In the genomic region with DNA sequence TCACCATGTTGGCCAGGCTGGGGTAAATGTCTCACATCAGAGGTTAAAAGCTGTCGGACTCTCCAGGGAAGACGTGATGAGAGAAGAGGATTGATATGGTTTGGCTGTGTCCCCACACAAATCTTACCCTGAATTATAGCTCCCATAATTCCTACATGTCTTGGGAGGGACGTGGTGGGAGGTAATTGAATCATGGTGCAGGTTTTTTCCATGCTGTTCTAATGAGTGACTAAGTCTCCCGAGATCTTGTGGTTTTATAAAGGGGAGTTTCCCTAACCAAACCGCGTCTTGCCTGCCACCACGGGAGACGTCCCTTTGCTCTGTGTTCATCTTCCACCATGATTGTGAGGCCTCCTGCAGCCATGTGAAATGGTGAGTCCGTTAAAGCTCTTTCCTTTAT, we compare ENCODE assay signal across 13 cellular contexts.
DNase-seq lines count a peak whose midpoint lies in the region; ATAC-seq and TF ChIP-seq lines count a peak whose summit lies in the region.
"Had no signal": no experiment of that assay in that cellular context is flagged by ENCODE, and none has a peak within 500 bp of the region (broad histone marks: within the 10 kb centered on the region; RNA-seq: fewer than 3 reads in every experiment).

No MANE protein-coding gene starts in this region.

- in situ Hi-C loops in KBM-7 (cut with MboI; ENCODE audit: low pct_unique_long_range_greater_than_20kb, low sequenced_read_pairs) = no loop called here
- in situ Hi-C loops in gastrocnemius medialis (cut with MboI; ENCODE audit: low sequenced_read_pairs in 4 of 4) = no loop called here

- no peaks in the 10 kb centered on the region for H3K79me1 ChIP-seq in mesenchymal stem cell (replicated peaks; ENCODE audit: low read length, poor library complexity, severe bottlenecking)

- TF ChIP-seq CTCF in gastrocnemius medialis (IDR thresholded peaks at IDR 0.05 in 4 of 5, conservative IDR thresholded peaks at IDR 0.05 in 1 of 5) = no peak

- H3K4me3 ChIP-seq in gastrocnemius medialis = no peak overlapping the region
- no peak overlapping the region for H3K4me3 ChIP-seq in mesenchymal stem cell (ENCODE audit: insufficient read depth in 1 of 2, low read depth in 1 of 2, low read length in 2 of 2)

- no peak for TF ChIP-seq POLR2A in gastrocnemius medialis (IDR thresholded peaks at IDR 0.05)

- H3K4ac ChIP-seq in mesenchymal stem cell (ENCODE audit: low read depth in 1 of 2, low read length in 2 of 2) = no peak overlapping the region

- H2AK5ac ChIP-seq in mesenchymal stem cell (ENCODE audit: low read length, severe bottlenecking) = no peak overlapping the region

- intact Hi-C loops in posterior vena cava (cut with DNase I) = no loop called here
- intact Hi-C loops in gastrocnemius medialis (cut with DNase I; ENCODE audit: low total_unique reads) = no loop called here

- H3K27ac ChIP-seq in gastrocnemius medialis = no peak overlapping the region
- H3K27ac ChIP-seq in mesenchymal stem cell (ENCODE audit: low read length, poor library complexity, severe bottlenecking) = no peak overlapping the region

- no peaks in the 10 kb centered on the region for H3K27me3 ChIP-seq in gastrocnemius medialis
- H3K27me3 ChIP-seq in mesenchymal stem cell (ENCODE audit: control insufficient read depth in 1 of 2, insufficient read depth in 1 of 2, low read length in 2 of 2) = peaks cover 0 to 9% of the 10 kb centered on the region in 2 experiments

- no peak overlapping the region for H3K18ac ChIP-seq in mesenchymal stem cell (ENCODE audit: low read depth in 1 of 2, low read length in 2 of 2)

- ATAC-seq in activated naive CD4-positive, alpha-beta T cell treated with anti-CD3 and anti-CD28 coated beads, Interleukin-2, amount 50 U/mL, for 72 hours = peak; percentile 43 to 99
- ATAC-seq in gastrocnemius medialis (no peak), GM19035 (IDR thresholded peaks at IDR 0.05; ENCODE audit: unreplicated experiment) (no peak)
- ATAC-seq: Panc1 had no signal

- no peak overlapping the region for H4K8ac ChIP-seq in mesenchymal stem cell (ENCODE audit: low read length)

- no peak overlapping the region for H3K14ac ChIP-seq in mesenchymal stem cell (ENCODE audit: low read length in 2 of 2)

- H2BK15ac ChIP-seq in mesenchymal stem cell (ENCODE audit: low read depth, poor library complexity, severe bottlenecking) = no peak overlapping the region

- peaks cover 13 to 21% of the 10 kb centered on the region in 2 donors for H3K36me3 Mint-ChIP-seq in activated naive CD4-positive, alpha-beta T cell treated with anti-CD3 and anti-CD28 coated beads, Interleukin-2, amount 50 U/mL, for 72 hours

- no peak overlapping the region for H2AFZ ChIP-seq in mesenchymal stem cell (ENCODE audit: low read depth, low read length)

- H3K9me3 ChIP-seq in gastrocnemius medialis (no peaks in the 10 kb centered on the region), mesenchymal stem cell (ENCODE audit: control insufficient read depth, low read length) (no peaks in the 10 kb centered on the region)

- H2BK12ac ChIP-seq in mesenchymal stem cell (ENCODE audit: low read length in 2 of 2) = no peak overlapping the region

- no peak overlapping the region for H3K4me2 ChIP-seq in mesenchymal stem cell (ENCODE audit: low read length, poor library complexity, severe bottlenecking)

- no peak overlapping the region for H2BK5ac ChIP-seq in mesenchymal stem cell (ENCODE audit: low read depth, low read length, poor library complexity, severe bottlenecking)

- peak; percentile 52 for DNase-seq in activated CD4-positive, alpha-beta T cell treated with anti-CD3 and anti-CD28 coated beads for 48 hours
- DNase-seq in activated CD4-positive, alpha-beta T cell treated with anti-CD3 and anti-CD28 coated beads, Interleukin-2, amount 50 U/mL, for 1 hour = no peak
- peak; percentile 50 for DNase-seq in KBM-7
- peak in 1 of 2 donors; percentile 58 for DNase-seq in activated naive CD4-positive, alpha-beta T cell treated with anti-CD3 and anti-CD28 coated beads, Interleukin-2, amount 50 U/mL, for 72 hours (ENCODE audit: low spot score in 2 of 2)
- peak; percentile 20 for DNase-seq in posterior vena cava (ENCODE audit: low spot score)
- DNase-seq in gastrocnemius medialis = no peak
- no peak for DNase-seq in mesenchymal stem cell
- DNase-seq: dermis blood vessel endothelial cell, hypothalamus, NCI-H1436, trophoblast cell had no signal

- peaks cover 15 to 21% of the 10 kb centered on the region in 2 donors for H3K9me3 Mint-ChIP-seq in activated naive CD4-positive, alpha-beta T cell treated with anti-CD3 and anti-CD28 coated beads, Interleukin-2, amount 50 U/mL, for 72 hours

- H3K36me3 ChIP-seq in gastrocnemius medialis (no peaks in the 10 kb centered on the region), mesenchymal stem cell (ENCODE audit: control insufficient read depth in 1 of 2, insufficient read depth in 2 of 2, low read depth in 1 of 2, low read length in 2 of 2) (no peaks in the 10 kb centered on the region)

- no peak overlapping the region for H3K23ac ChIP-seq in mesenchymal stem cell (ENCODE audit: low read length in 2 of 2)

- no peak overlapping the region for H4K91ac ChIP-seq in mesenchymal stem cell (ENCODE audit: low read length)

- WGBS in mesenchymal stem cell = 34% methylated on average over 6 of the region's 9 CpGs

- H2BK120ac ChIP-seq in mesenchymal stem cell (ENCODE audit: low read depth, low read length) = no peak overlapping the region

- H3K27ac Mint-ChIP-seq in activated naive CD4-positive, alpha-beta T cell treated with anti-CD3 and anti-CD28 coated beads, Interleukin-2, amount 50 U/mL, for 72 hours = peak overlapping the region in 1 of 2 donors; percentile 8

- H3K4me1 ChIP-seq in gastrocnemius medialis = no peaks in the 10 kb centered on the region
- no peaks in the 10 kb centered on the region for H3K4me1 ChIP-seq in mesenchymal stem cell (ENCODE audit: control insufficient read depth, insufficient read depth, low read depth, low read length)

- H3K9ac ChIP-seq in mesenchymal stem cell (ENCODE audit: low read length) = no peak overlapping the region

Comparison
In these comparisons a context has a peak if more than half of its experiments do, and no peak if none do; other contexts are left out.
1. DNase-seq: peak in activated CD4-positive, alpha-beta T cell treated with anti-CD3 and anti-CD28 coated beads for 48 hours (single experiment), KBM-7 (single experiment) and posterior vena cava (single experiment); none in activated CD4-positive, alpha-beta T cell treated with anti-CD3 and anti-CD28 coated beads, Interleukin-2, amount 50 U/mL, for 1 hour (single experiment), gastrocnemius medialis (0 of 2) and mesenchymal stem cell (single experiment).
2. ATAC-seq: peak in activated naive CD4-positive, alpha-beta T cell treated with anti-CD3 and anti-CD28 coated beads, Interleukin-2, amount 50 U/mL, for 72 hours (2 of 2); none in gastrocnemius medialis (0 of 2) and GM19035 (single experiment).